ENCODE assay signal across 24 cellular contexts in the genomic region with DNA sequence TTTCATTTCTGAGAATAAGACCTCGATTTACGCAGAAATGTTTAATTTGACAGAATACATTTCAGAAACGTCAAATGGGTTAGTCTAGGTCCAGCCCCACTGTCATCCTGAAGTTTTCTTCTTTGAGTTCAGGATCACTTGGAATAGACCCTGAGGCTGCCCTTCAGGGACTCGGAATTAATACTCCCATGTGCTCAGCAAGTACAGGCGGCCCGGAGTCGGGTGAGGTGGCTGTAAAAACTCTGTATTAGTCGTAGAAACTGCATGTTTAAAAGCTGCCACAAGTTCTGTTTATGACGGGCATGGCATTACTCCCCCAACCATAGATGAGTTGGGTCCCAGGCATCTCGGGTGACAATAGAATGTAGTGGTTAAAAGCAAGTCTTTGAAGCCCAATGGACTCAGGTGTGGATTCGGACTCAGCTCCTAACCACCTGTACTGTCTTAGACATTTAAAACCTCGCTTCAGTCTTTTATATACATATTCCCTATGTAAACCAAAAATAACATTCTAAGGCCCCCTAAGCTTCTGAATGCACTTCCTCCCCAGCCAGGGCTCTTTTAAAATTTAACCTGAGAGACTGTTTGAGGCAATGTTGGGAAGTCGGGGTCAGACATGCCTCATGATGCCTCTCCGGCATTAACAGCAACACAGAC.
"Had no signal": no experiment of that assay in that cellular context is flagged by ENCODE, and none has a peak within 500 bp of the region (broad histone marks: within the 10 kb centered on the region; RNA-seq: fewer than 3 reads in every experiment).

No MANE protein-coding gene starts in this region.

- H3K4me1 ChIP-seq: gastrocnemius medialis, lower lobe of right lung, pancreas, prostate gland, sigmoid colon, spleen, tibial nerve, upper lobe of left lung had no signal

- H3K36me3 ChIP-seq: gastrocnemius medialis, lower lobe of right lung, pancreas, prostate gland, sigmoid colon, spleen, thoracic aorta, tibial nerve, upper lobe of left lung had no signal

- DNase-seq: cortex of kidney; effector memory CD8-positive, alpha-beta T cell; foreskin fibroblast; gastrocnemius medialis; left colon; left ventricle myocardium superior; lower lobe of right lung; naive thymus-derived CD8-positive, alpha-beta T cell; nephron progenitor cell; nucleus accumbens; pancreas; right cardiac atrium; sigmoid colon; spleen; stimulated activated CD4-positive, alpha-beta T cell treated with anti-CD3 and anti-CD28 coated beads, Interleukin-4, amount 100 ng/mL, for 4 hours; stimulated activated naive B cell treated with anti-CD40 and anti-IgM and Interleukin-4, amounts not matched to agents 10 μg/mL and 1 μg/mL and 100 μg/mL, for 72 hours; upper lobe of left lung had no signal

- H3K27me3 ChIP-seq: gastrocnemius medialis, hepatocyte, pancreas, sigmoid colon, tibial nerve, upper lobe of left lung had no signal

- H3K9me3 Mint-ChIP-seq: effector memory CD8-positive, alpha-beta T cell; stimulated activated naive B cell treated with anti-CD40 and anti-IgM and Interleukin-4, amounts not matched to agents 10 μg/mL and 1 μg/mL and 100 μg/mL, for 72 hours; stimulated activated naive CD8-positive, alpha-beta T cell treated with anti-CD3 and anti-CD28 coated beads, Interleukin-15, Interleukin-2, amounts not matched to agents 100 ng/mL and 50 ng/mL, for 24 hours had no signal

- H3K4me2 ChIP-seq: hepatocyte had no signal

- H3K9me3 ChIP-seq: gastrocnemius medialis, lower lobe of right lung, pancreas, prostate gland, sigmoid colon, spleen, thoracic aorta, tibial nerve, upper lobe of left lung had no signal

- H3K27ac ChIP-seq: epithelial cell of prostate, gastrocnemius medialis, hepatocyte, lower lobe of right lung, pancreas, prostate gland, sigmoid colon, spleen, thoracic aorta, tibial nerve, upper lobe of left lung had no signal

- ATAC-seq: effector memory CD8-positive, alpha-beta T cell; esophagus mucosa; gastrocnemius medialis; left colon; left ventricle myocardium superior; lower lobe of right lung; naive thymus-derived CD8-positive, alpha-beta T cell; pancreas; right cardiac atrium; stimulated activated naive B cell treated with anti-CD40 and anti-IgM and Interleukin-4, amounts not matched to agents 10 μg/mL and 1 μg/mL and 100 μg/mL, for 72 hours had no signal

- H3K27ac Mint-ChIP-seq: effector memory CD8-positive, alpha-beta T cell; naive thymus-derived CD8-positive, alpha-beta T cell; stimulated activated naive B cell treated with anti-CD40 and anti-IgM and Interleukin-4, amounts not matched to agents 10 μg/mL and 1 μg/mL and 100 μg/mL, for 72 hours; stimulated activated naive CD8-positive, alpha-beta T cell treated with anti-CD3 and anti-CD28 coated beads, Interleukin-15, Interleukin-2, amounts not matched to agents 100 ng/mL and 50 ng/mL, for 24 hours had no signal

- H3K36me3 Mint-ChIP-seq: naive thymus-derived CD8-positive, alpha-beta T cell; stimulated activated naive B cell treated with anti-CD40 and anti-IgM and Interleukin-4, amounts not matched to agents 10 μg/mL and 1 μg/mL and 100 μg/mL, for 72 hours had no signal

- H2AFZ ChIP-seq: hepatocyte had no signal

- H3K4me3 ChIP-seq: gastrocnemius medialis, hepatocyte, lower lobe of right lung, pancreas, prostate gland, sigmoid colon, spleen, thoracic aorta, tibial nerve, upper lobe of left lung had no signal

- H3K79me2 ChIP-seq: hepatocyte had no signal

- H3K4me3 Mint-ChIP-seq: effector memory CD8-positive, alpha-beta T cell; naive thymus-derived CD8-positive, alpha-beta T cell; nephron progenitor cell; stimulated activated naive B cell treated with anti-CD40 and anti-IgM and Interleukin-4, amounts not matched to agents 10 μg/mL and 1 μg/mL and 100 μg/mL, for 72 hours; stimulated activated naive CD8-positive, alpha-beta T cell treated with anti-CD3 and anti-CD28 coated beads, Interleukin-15, Interleukin-2, amounts not matched to agents 100 ng/mL and 50 ng/mL, for 24 hours had no signal
